Comparison of ENCODE assay signal across 17 cellular contexts in genomic region chr5:83450840-83451239, GRCh38.
"Had no signal": no experiment of that assay in that cellular context is flagged by ENCODE, and none has a peak within 500 bp of the region (broad histone marks: within the 10 kb centered on the region; RNA-seq: fewer than 3 reads in every experiment).

No MANE protein-coding gene starts in this region.

- DNase-seq: activated CD4-positive, alpha-beta T cell treated with anti-CD3 and anti-CD28 coated beads, Interleukin-2, amount 50 U/mL, for 48 hours; activated CD4-positive, CD25-positive, alpha-beta regulatory T cell treated with anti-CD3 and anti-CD28 coated beads, Interleukin-2, amount 50 U/mL, for 72 hours; activated naive CD4-positive, alpha-beta T cell treated with Interleukin-2 at 50 U/mL for 16 hours; activated naive CD8-positive, alpha-beta T cell treated with anti-CD3 and anti-CD28 coated beads, Interleukin-2, amount 50 U/mL, for 24 hours; aorta; foreskin melanocyte; heart left ventricle; naive B cell; retina; T-cell; T-helper 9 cell; uterus had no signal

- H3K36me3 Mint-ChIP-seq: stimulated activated effector memory CD8-positive, alpha-beta T cell treated with anti-CD3 and anti-CD28 coated beads, Interleukin-12 subunit alpha, Interleukin-12 subunit beta, amount 100 ng/mL, for 72 hours; T-cell had no signal

- H3K9me3 ChIP-seq: uterus had no signal

- H3K4me3 Mint-ChIP-seq: activated naive CD8-positive, alpha-beta T cell treated with anti-CD3 and anti-CD28 coated beads, Interleukin-2, amount 50 U/mL, for 24 hours; activated T-helper 17 cell treated with anti-CD3 and anti-CD28 coated beads, Interleukin-2, amount 50 U/mL, for 72 hours; dendritic cell treated with granulocyte-macrophage colony-stimulating factor and Interleukin-4, amounts not matched to agents 40 ng/mL and 50 ng/mL, for 4 days; naive B cell; stimulated activated effector memory CD8-positive, alpha-beta T cell treated with anti-CD3 and anti-CD28 coated beads, Interleukin-12 subunit alpha, Interleukin-12 subunit beta, amount 100 ng/mL, for 72 hours; T-cell had no signal

- H3K4me3 ChIP-seq: esophagus muscularis mucosa, heart left ventricle, uterus had no signal

- H3K27me3 ChIP-seq: heart left ventricle, uterus had no signal

- H3K4me1 Mint-ChIP-seq: activated naive CD8-positive, alpha-beta T cell treated with anti-CD3 and anti-CD28 coated beads, Interleukin-2, amount 50 U/mL, for 24 hours; activated T-helper 17 cell treated with anti-CD3 and anti-CD28 coated beads, Interleukin-2, amount 50 U/mL, for 72 hours; naive B cell; stimulated activated effector memory CD8-positive, alpha-beta T cell treated with anti-CD3 and anti-CD28 coated beads, Interleukin-12 subunit alpha, Interleukin-12 subunit beta, amount 100 ng/mL, for 72 hours; T-cell had no signal

- H3K27me3 Mint-ChIP-seq: dendritic cell treated with granulocyte-macrophage colony-stimulating factor and Interleukin-4, amounts not matched to agents 40 ng/mL and 50 ng/mL, for 4 days had no signal

- ATAC-seq: activated naive CD8-positive, alpha-beta T cell treated with anti-CD3 and anti-CD28 coated beads, Interleukin-2, amount 50 U/mL, for 24 hours; activated T-helper 17 cell treated with anti-CD3 and anti-CD28 coated beads, Interleukin-2, amount 50 U/mL, for 72 hours; left lobe of liver; stimulated activated effector memory CD8-positive, alpha-beta T cell treated with anti-CD3 and anti-CD28 coated beads, Interleukin-12 subunit alpha, Interleukin-12 subunit beta, amount 100 ng/mL, for 72 hours; T-cell had no signal

- H3K36me3 ChIP-seq: esophagus muscularis mucosa, heart left ventricle had no signal

- H3K27ac Mint-ChIP-seq: activated naive CD8-positive, alpha-beta T cell treated with anti-CD3 and anti-CD28 coated beads, Interleukin-2, amount 50 U/mL, for 24 hours; activated T-helper 17 cell treated with anti-CD3 and anti-CD28 coated beads, Interleukin-2, amount 50 U/mL, for 72 hours; dendritic cell treated with granulocyte-macrophage colony-stimulating factor and Interleukin-4, amounts not matched to agents 40 ng/mL and 50 ng/mL, for 4 days; naive B cell; stimulated activated effector memory CD8-positive, alpha-beta T cell treated with anti-CD3 and anti-CD28 coated beads, Interleukin-12 subunit alpha, Interleukin-12 subunit beta, amount 100 ng/mL, for 72 hours; T-cell had no signal

- H3K4me1 ChIP-seq: esophagus muscularis mucosa, uterus had no signal

- H3K27ac ChIP-seq: esophagus muscularis mucosa, heart left ventricle, uterus had no signal
